ENCODE assay signal across 1 cellular context in the genomic region with DNA sequence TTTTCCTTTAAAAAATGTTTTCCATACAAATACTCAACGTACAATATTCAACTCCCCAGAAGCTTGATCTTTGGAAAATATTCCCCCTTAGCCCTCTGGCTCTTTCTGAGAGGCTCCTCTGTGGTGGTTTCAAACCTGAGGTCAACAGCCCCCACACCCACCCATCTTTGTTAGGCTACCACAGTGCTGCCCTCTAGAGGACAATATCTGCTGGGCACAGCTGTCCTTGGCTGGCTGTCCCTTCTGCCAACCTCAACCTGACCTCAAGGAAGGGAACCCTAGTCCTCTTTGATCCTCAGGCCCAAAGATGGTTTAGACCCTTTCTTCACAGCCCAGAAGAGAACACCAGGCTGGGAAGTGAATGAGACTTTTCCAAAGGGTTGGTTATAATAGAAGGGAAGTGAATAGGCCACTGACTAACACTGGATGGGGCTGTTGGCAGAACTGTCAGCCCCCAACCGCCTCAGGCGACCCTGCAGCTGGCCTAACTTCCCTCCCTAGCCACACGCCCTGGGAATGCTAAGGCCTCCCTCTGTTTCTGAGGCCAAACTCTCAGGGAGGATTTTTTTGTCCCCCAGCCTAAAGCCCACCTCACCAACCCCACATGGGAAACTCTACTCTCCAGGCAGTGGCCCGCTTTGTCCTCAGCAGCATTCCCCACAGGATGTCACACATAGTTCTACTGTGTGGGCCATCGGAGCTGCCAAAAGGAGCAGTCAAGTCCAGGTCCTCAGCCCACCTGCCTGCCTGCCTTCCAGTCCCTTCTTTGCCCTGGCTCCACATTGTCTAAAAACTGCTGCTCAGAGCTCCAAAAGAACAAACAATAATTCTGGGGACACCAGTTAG.
TF ChIP-seq lines count a peak whose summit lies in the region.

No MANE protein-coding gene starts in this region.

TF ChIP-seq in HCT116, 20 proteins besides CTCF, POLR2A, EP300 and RAD21 (continued from another document):
- TF ChIP-seq SIN3A (IDR thresholded peaks at IDR 0.05; ENCODE audit: low read depth) (no peak), CBX3 (IDR thresholded peaks at IDR 0.05; ENCODE audit: low read depth) (no peak), REST (IDR thresholded peaks at IDR 0.05; ENCODE audit: low read depth) (no peak), FOSL1 (IDR thresholded peaks at IDR 0.05; ENCODE audit: low read depth) (no peak), ATF3 (IDR thresholded peaks at IDR 0.05) (no peak), SP1 (IDR thresholded peaks at IDR 0.05; ENCODE audit: low read depth) (no peak), CEBPB (IDR thresholded peaks at IDR 0.05; ENCODE audit: low read depth) (no peak), ZFX (IDR thresholded peaks at IDR 0.05) (no peak), ZBTB33 (IDR thresholded peaks at IDR 0.05; ENCODE audit: extremely low read depth, insufficient replicate concordance, low read length) (no peak), ELF1 (IDR thresholded peaks at IDR 0.05; ENCODE audit: borderline replicate concordance, low read depth) (no peak), TCF7L2 (IDR thresholded peaks at IDR 0.05; ENCODE audit: borderline replicate concordance, extremely low read depth, insufficient read depth, insufficient read length) (no peak), POLR2AphosphoS5 (IDR thresholded peaks at IDR 0.05; ENCODE audit: low read depth, low read length) (no peak)
- TF ChIP-seq, protein P1, sequence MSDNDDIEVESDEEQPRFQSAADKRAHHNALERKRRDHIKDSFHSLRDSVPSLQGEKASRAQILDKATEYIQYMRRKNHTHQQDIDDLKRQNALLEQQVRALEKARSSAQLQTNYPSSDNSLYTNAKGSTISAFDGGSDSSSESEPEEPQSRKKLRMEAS (IDR thresholded peaks at IDR 0.05) = no peak
